18 cellular contexts compared by ENCODE assay signal in genomic region chr4:157023941-157024340, GRCh38. TPM values are rescaled to one million over a fixed set of nuclear protein-coding genes. Genes with fewer than 3 reads are reported as not detected.
"Had no signal": no experiment of that assay in that cellular context is flagged by ENCODE, and none has a peak within 500 bp of the region (broad histone marks: within the 10 kb centered on the region; RNA-seq: fewer than 3 reads in every experiment).

No MANE protein-coding gene starts in this region.

- ATAC-seq: esophagus mucosa; gastrocnemius medialis; heart right ventricle; pancreas; right cardiac atrium; stimulated activated memory B cell treated with anti-CD40 and anti-IgM and Interleukin-4, amounts not matched to agents 10 μg/mL and 1 μg/mL and 100 μg/mL, for 72 hours had no signal

- H3K27me3 ChIP-seq: gastrocnemius medialis, pancreas, tibial artery, upper lobe of left lung, vagina had no signal

- DNase-seq: effector CD4-positive, alpha-beta T cell; gastrocnemius medialis; heart right ventricle; hypothalamus; kidney glomerular epithelial cell; naive B cell; occipital lobe; pancreas; right cardiac atrium; stimulated activated CD4-positive, alpha-beta T cell treated with anti-CD3 and anti-CD28 coated beads, Interleukin-2, amount 100 ng/mL, for 48 hours; tibial artery had no signal

- FAIRE-seq: islet of Langerhans, pancreas had no signal

- H3K27ac ChIP-seq: coronary artery, gastrocnemius medialis, heart right ventricle, pancreas, tibial artery, upper lobe of left lung, vagina had no signal

- H3K4me3 ChIP-seq: coronary artery, gastrocnemius medialis, heart right ventricle, pancreas, smooth muscle cell, tibial artery, upper lobe of left lung, vagina had no signal

- H3K4me2 ChIP-seq: smooth muscle cell had no signal

- H3K4me1 ChIP-seq: gastrocnemius medialis, pancreas, tibial artery, vagina had no signal

- H3K9me3 ChIP-seq: gastrocnemius medialis, heart right ventricle, pancreas, tibial artery, upper lobe of left lung, vagina had no signal

- H3K36me3 ChIP-seq: gastrocnemius medialis, heart right ventricle, pancreas, tibial artery, upper lobe of left lung, vagina had no signal

RNA-seq across cellular contexts. Expression of gene GLRB, which starts 52.0 kb away (rescaled TPM):
- total RNA-seq: esophagus mucosa had no signal
